ENCODE assay signal across 24 cellular contexts in genomic region chr7:155536451-155536850, GRCh38. TPM values are rescaled to one million over a fixed set of nuclear protein-coding genes. Genes with fewer than 3 reads are reported as not detected.
DNase-seq lines count a peak whose midpoint lies in the region; FAIRE-seq and TF ChIP-seq lines count a peak whose summit lies in the region.
"Had no signal": no experiment of that assay in that cellular context is flagged by ENCODE, and none has a peak within 500 bp of the region (broad histone marks: within the 10 kb centered on the region; RNA-seq: fewer than 3 reads in every experiment).

No MANE protein-coding gene starts in this region.

- H3K4me1 ChIP-seq in kidney (ENCODE audit: control insufficient read depth in 1 of 2, insufficient read depth in 1 of 2, low read depth in 1 of 2, low read length in 2 of 2) (peaks cover 0 to 5% of the 10 kb centered on the region in 2 donors), right atrium auricular region (peaks cover 0 to 13% of the 10 kb centered on the region in 2 donors), ovary (ENCODE audit: insufficient read depth) (peaks cover 5% of the 10 kb centered on the region)
- H3K4me1 ChIP-seq: A549, BE2C had no signal

- no peak for TF ChIP-seq EP300 in ovary (IDR thresholded peaks at IDR 0.05)

- H3K27ac ChIP-seq in kidney (ENCODE audit: low read depth in 2 of 2, low read length in 2 of 2) (no peak overlapping the region), right atrium auricular region (no peak overlapping the region), ovary (no peak overlapping the region)
- H3K27ac ChIP-seq: A549; BLaER1 treated with 17β-estradiol and CSF1 and Interleukin-3, amounts not matched to agents 10 nM and 100 nM had no signal

- TF ChIP-seq CTCF in kidney (IDR thresholded peaks at IDR 0.05; ENCODE audit: borderline replicate concordance, extremely low read depth, insufficient read depth) (no peak), right atrium auricular region (IDR thresholded peaks at IDR 0.05) (no peak), ovary (IDR thresholded peaks at IDR 0.05) (no peak)

- 68 to 76% (median 72%) methylated on average over 8 of the region's 8 CpGs for WGBS in ovary, 3 donors

- H3K4me3 ChIP-seq in kidney (ENCODE audit: low read length in 2 of 2) (no peak overlapping the region), right atrium auricular region (no peak overlapping the region), ovary (no peak overlapping the region)
- H3K4me3 ChIP-seq: A549; BLaER1 treated with 17β-estradiol and CSF1 and Interleukin-3, amounts not matched to agents 10 nM and 100 nM; GM12878; GM23338 had no signal

- DNase-seq in NCI-H526 treated with DMSO at 0.1 percent for 48 hours (lab: John Stamatoyannopoulos, UW) (peak; percentile 59), kidney (peak; percentile 32), posterior vena cava (ENCODE audit: low spot score) (peak; percentile 66), right atrium auricular region (ENCODE audit: low spot score) (no peak), ovary (no peak), NCI-H524 treated with DMSO at 0.1 percent for 48 hours (lab: John Stamatoyannopoulos, UW) (no peak)
- DNase-seq: 8988T; ACHN; AML-193; BE2C; CD4-positive, alpha-beta T cell; CD8-positive, alpha-beta memory T cell; DMS 273 treated with DMSO at 0.1 percent for 48 hours; DMS79; EL; GDM1; H9 had no signal

- H3K27me3 ChIP-seq in right atrium auricular region (peaks cover 11 to 12% of the 10 kb centered on the region in 2 donors), ovary (no peaks in the 10 kb centered on the region)

- intact Hi-C loops in kidney (cut with DNase I): no loop called here
- intact Hi-C loops in posterior vena cava (cut with DNase I): loop anchor here in 1 of 2 donors (1.0 kb wide), 1 partner anchor 13 kb away; no protein-coding TSS in a partner anchor
- intact Hi-C loops in ovary (cut with DNase I): no loop called here

- H3K36me3 ChIP-seq in kidney (ENCODE audit: control insufficient read depth in 1 of 2, insufficient read depth in 2 of 2, low read length in 2 of 2) (no peaks in the 10 kb centered on the region), right atrium auricular region (no peaks in the 10 kb centered on the region), ovary (no peaks in the 10 kb centered on the region)
- H3K36me3 ChIP-seq: BE2C; BLaER1 treated with 17β-estradiol and CSF1 and Interleukin-3, amounts not matched to agents 10 nM and 100 nM had no signal

- TF ChIP-seq POLR2A in ovary (IDR thresholded peaks at IDR 0.05): no peak

- FAIRE-seq in kidney (lab: Jason Lieb, UNC): no peak
- FAIRE-seq: A549, D721Med, GM12878, GM19239 had no signal

- no peak overlapping the region for H3K9ac ChIP-seq in kidney (ENCODE audit: low read length in 2 of 2)
- H3K9ac ChIP-seq: BLaER1 treated with 17β-estradiol and CSF1 and Interleukin-3, amounts not matched to agents 10 nM and 100 nM had no signal

- H3K9me3 ChIP-seq in kidney (ENCODE audit: control insufficient read depth in 1 of 2, low read length in 2 of 2): no peaks in the 10 kb centered on the region
- H3K9me3 ChIP-seq in right atrium auricular region: no peaks in the 10 kb centered on the region
- H3K9me3 ChIP-seq in ovary: no peaks in the 10 kb centered on the region
- H3K9me3 ChIP-seq: A549; BE2C; BLaER1 treated with 17β-estradiol and CSF1 and Interleukin-3, amounts not matched to agents 10 nM and 100 nM had no signal

RNA-seq across cellular contexts. Expression of gene CNPY1, which starts 9.9 kb away (rescaled TPM):
- total RNA-seq in kidney: not detected
- not detected for polyA plus RNA-seq in kidney (ENCODE audit: insufficient read depth, low read depth, low replicate concordance)
- total RNA-seq in posterior vena cava: not detected
- total RNA-seq in right atrium auricular region: not detected
- total RNA-seq in ovary: not detected
- polyA plus RNA-seq in ovary: under 1 TPM in 1 of 2 donors, not detected in 1; 0.05 TPM
- total RNA-seq: CD4-positive, alpha-beta T cell; CD8-positive, alpha-beta memory T cell; GM12878; GM23338; H9 had no signal
- polyA plus RNA-seq: A549; CD14-positive monocyte; CD8-positive, alpha-beta memory T cell; GM12878; GM23338 had no signal

Comparison
In these comparisons a context has a peak if more than half of its experiments do, and no peak if none do; other contexts are left out.
1. DNase-seq: peak in NCI-H526 treated with DMSO at 0.1 percent for 48 hours (single experiment), kidney (single experiment) and posterior vena cava (single experiment); none in right atrium auricular region (single experiment), ovary (0 of 5) and NCI-H524 treated with DMSO at 0.1 percent for 48 hours (single experiment).